Comparison of ENCODE assay signal across 1 cellular context in the genomic region with DNA sequence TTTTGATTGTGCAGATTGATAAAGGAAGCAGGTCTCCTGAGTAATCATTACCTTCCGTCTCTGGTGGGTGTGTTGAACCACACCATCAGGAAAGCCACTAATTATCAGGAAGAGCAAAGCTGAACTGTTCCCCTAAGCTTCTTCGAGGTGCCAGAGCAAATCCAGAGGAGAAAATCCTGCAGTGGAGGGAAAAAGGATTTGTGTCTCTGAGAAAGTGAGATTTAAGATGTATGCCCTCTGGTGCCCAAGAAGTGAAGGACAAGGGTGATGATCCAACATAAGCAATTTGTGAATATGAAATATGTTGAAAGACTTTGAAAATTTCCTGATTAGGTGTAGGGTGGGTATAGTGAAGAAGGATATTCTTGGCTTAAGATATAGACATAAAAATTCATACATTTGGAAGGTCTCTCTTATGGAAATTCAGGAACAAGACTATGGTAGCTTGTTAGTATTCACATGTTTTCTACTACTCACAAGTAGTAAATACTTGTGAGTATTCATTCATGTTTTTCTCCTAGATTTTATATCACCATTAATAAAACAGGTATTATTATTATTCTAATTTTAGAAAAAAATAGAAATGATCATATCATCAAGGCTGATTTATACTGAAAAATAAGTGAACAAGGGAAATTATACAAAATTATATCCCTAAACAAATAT.
TF ChIP-seq lines count a peak whose summit lies in the region.

No MANE protein-coding gene starts in this region.

TF ChIP-seq in HCT116, 20 proteins besides CTCF, POLR2A, EP300 and RAD21 (continued from another document):
- no peak for TF ChIP-seq POLR2AphosphoS5 (IDR thresholded peaks at IDR 0.05; ENCODE audit: low read depth, low read length)
- no peak for TF ChIP-seq SRF (IDR thresholded peaks at IDR 0.05; ENCODE audit: low read depth)
- no peak for TF ChIP-seq ZFX (IDR thresholded peaks at IDR 0.05)
- TF ChIP-seq ZNF274 (IDR thresholded peaks at IDR 0.05; ENCODE audit: low read depth, low read length): no peak
- TF ChIP-seq CBX3 (IDR thresholded peaks at IDR 0.05; ENCODE audit: low read depth): no peak
- no peak for TF ChIP-seq MAX (IDR thresholded peaks at IDR 0.05)
- no peak for TF ChIP-seq EZH2 (IDR thresholded peaks at IDR 0.05)
